In genomic region chr15:78110096-78110495, GRCh38 we compare ENCODE assay signal across 1 cellular context.
TF ChIP-seq lines count a peak whose summit lies in the region.

No MANE protein-coding gene starts in this region.

TF ChIP-seq in HepG2, 621 proteins besides CTCF, POLR2A, EP300 and RAD21:
- TF ChIP-seq ZNF781 (CRISPR knock-in tag; IDR thresholded peaks at IDR 0.05; ENCODE audit: borderline replicate concordance, not compliant biosample characterization) (no peak), TCF12 (IDR thresholded peaks at IDR 0.05) (no peak), TCF12 (CRISPR knock-in tag; IDR thresholded peaks at IDR 0.05) (no peak), ZNF280B (CRISPR knock-in tag; IDR thresholded peaks at IDR 0.05; ENCODE audit: borderline replicate concordance) (no peak), HOXA7 (CRISPR knock-in tag; IDR thresholded peaks at IDR 0.05) (no peak), ISX (CRISPR knock-in tag; conservative IDR thresholded peaks at IDR 0.05) (no peak), NFKB2 (CRISPR knock-in tag; IDR thresholded peaks at IDR 0.05; ENCODE audit: borderline replicate concordance) (no peak), ARNT (IDR thresholded peaks at IDR 0.05) (no peak), ZNF784 (CRISPR knock-in tag; IDR thresholded peaks at IDR 0.05; ENCODE audit: borderline replicate concordance) (no peak), ELF4 (CRISPR knock-in tag; IDR thresholded peaks at IDR 0.05; ENCODE audit: borderline replicate concordance) (no peak), ZNF672 (CRISPR knock-in tag; IDR thresholded peaks at IDR 0.05) (no peak)
- TF ChIP-seq, protein P1, sequence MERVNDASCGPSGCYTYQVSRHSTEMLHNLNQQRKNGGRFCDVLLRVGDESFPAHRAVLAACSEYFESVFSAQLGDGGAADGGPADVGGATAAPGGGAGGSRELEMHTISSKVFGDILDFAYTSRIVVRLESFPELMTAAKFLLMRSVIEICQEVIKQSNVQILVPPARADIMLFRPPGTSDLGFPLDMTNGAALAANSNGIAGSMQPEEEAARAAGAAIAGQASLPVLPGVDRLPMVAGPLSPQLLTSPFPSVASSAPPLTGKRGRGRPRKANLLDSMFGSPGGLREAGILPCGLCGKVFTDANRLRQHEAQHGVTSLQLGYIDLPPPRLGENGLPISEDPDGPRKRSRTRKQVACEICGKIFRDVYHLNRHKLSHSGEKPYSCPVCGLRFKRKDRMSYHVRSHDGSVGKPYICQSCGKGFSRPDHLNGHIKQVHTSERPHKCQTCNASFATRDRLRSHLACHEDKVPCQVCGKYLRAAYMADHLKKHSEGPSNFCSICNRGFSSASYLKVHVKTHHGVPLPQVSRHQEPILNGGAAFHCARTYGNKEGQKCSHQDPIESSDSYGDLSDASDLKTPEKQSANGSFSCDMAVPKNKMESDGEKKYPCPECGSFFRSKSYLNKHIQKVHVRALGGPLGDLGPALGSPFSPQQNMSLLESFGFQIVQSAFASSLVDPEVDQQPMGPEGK (CRISPR knock-in tag; IDR thresholded peaks at IDR 0.05): no peak
- TF ChIP-seq, protein P2, sequence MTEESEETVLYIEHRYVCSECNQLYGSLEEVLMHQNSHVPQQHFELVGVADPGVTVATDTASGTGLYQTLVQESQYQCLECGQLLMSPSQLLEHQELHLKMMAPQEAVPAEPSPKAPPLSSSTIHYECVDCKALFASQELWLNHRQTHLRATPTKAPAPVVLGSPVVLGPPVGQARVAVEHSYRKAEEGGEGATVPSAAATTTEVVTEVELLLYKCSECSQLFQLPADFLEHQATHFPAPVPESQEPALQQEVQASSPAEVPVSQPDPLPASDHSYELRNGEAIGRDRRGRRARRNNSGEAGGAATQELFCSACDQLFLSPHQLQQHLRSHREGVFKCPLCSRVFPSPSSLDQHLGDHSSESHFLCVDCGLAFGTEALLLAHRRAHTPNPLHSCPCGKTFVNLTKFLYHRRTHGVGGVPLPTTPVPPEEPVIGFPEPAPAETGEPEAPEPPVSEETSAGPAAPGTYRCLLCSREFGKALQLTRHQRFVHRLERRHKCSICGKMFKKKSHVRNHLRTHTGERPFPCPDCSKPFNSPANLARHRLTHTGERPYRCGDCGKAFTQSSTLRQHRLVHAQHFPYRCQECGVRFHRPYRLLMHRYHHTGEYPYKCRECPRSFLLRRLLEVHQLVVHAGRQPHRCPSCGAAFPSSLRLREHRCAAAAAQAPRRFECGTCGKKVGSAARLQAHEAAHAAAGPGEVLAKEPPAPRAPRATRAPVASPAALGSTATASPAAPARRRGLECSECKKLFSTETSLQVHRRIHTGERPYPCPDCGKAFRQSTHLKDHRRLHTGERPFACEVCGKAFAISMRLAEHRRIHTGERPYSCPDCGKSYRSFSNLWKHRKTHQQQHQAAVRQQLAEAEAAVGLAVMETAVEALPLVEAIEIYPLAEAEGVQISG (CRISPR knock-in tag; IDR thresholded peaks at IDR 0.05): no peak
